Comparison of ENCODE assay signal across 1 cellular context in genomic region chr1:25410017-25410416, GRCh38. TPM values are rescaled to one million over a fixed set of nuclear protein-coding genes. Genes with fewer than 3 reads are reported as not detected.
"Had no signal": no experiment of that assay in that cellular context is flagged by ENCODE, and none has a peak within 500 bp of the region (broad histone marks: within the 10 kb centered on the region; RNA-seq: fewer than 3 reads in every experiment).

No MANE protein-coding gene starts in this region.

RNA-seq across cellular contexts. Expression of gene RHCE, which starts 10.6 kb away (rescaled TPM):
- total RNA-seq: NCI-H460 had no signal
